In genomic region chr5:151772029-151772867, GRCh38 we compare ENCODE assay signal across 8 cellular contexts. TPM values are rescaled to one million over a fixed set of nuclear protein-coding genes. Genes with fewer than 3 reads are reported as not detected.
DNase-seq lines count a peak whose midpoint lies in the region; ATAC-seq, FAIRE-seq and TF ChIP-seq lines count a peak whose summit lies in the region.

No MANE protein-coding gene starts in this region.

- H3K27me3 ChIP-seq in CD8-positive, alpha-beta T cell (ENCODE audit: insufficient read depth, low read length): no peaks in the 10 kb centered on the region
- H3K27me3 ChIP-seq in RWPE2 (ENCODE audit: insufficient read depth, poor library complexity, severe bottlenecking) (no peaks in the 10 kb centered on the region), astrocyte (ENCODE audit: insufficient read depth, low read length) (no peaks in the 10 kb centered on the region), iPS-15b (ENCODE audit: control insufficient read depth, insufficient read depth, low read length) (no peaks in the 10 kb centered on the region)

- CTCF ChIA-PET in CD8-positive, alpha-beta T cell (lab: Charles Lee): interaction anchor here (1.1 to 2.6 kb wide), 6 partner anchors 10 to 325 kb away, joined by 3 to 9 read pairs (median 4); partner anchors contain the start of gene SLC36A1

- no peak for FAIRE-seq in astrocyte (lab: Jason Lieb, UNC)

- intact Hi-C loops in CD8-positive, alpha-beta T cell (cut with DNase I, micrococcal nuclease): loop anchor here (5.0 to 10.0 kb wide), 5 partner anchors 263 to 1015 kb away; partner anchors contain the start of genes GM2A (in 2 of the 2), ANXA6 (in 1 of the 2), DCTN4 (in 1 of the 2) and TNIP1 (in 1 of the 2)

- POLR2A ChIA-PET in CD8-positive, alpha-beta T cell (lab: Charles Lee): interaction anchor here (0.7 to 6.1 kb wide), 13 partner anchors 11 to 692 kb away, joined by 3 to 87 read pairs (median 5); partner anchors contain the start of genes ATOX1 and TNIP1

- no peak for ATAC-seq in CD8-positive, alpha-beta T cell
- ATAC-seq in RWPE2 (ENCODE audit: low read depth): no peak
- no peak for ATAC-seq in GM19395 (IDR thresholded peaks at IDR 0.05; ENCODE audit: unreplicated experiment)
- ATAC-seq in HG03108 (IDR thresholded peaks at IDR 0.05; ENCODE audit: unreplicated experiment): no peak

- peak overlapping the region; percentile 82 for H3K27ac Mint-ChIP-seq in CD8-positive, alpha-beta T cell
- peak overlapping the region; percentile 21 for H3K27ac Mint-ChIP-seq in astrocyte (ENCODE audit: unreplicated experiment)

- H3K27ac ChIP-seq in CD8-positive, alpha-beta T cell (ENCODE audit: low read depth, low read length): peak overlapping the region; percentile 71
- H3K27ac ChIP-seq in RWPE2 (ENCODE audit: poor library complexity, severe bottlenecking) (peak overlapping the region; percentile 88), astrocyte (ENCODE audit: low read depth, low read length) (peak overlapping the region; percentile 84)

- peaks cover 51% of the 10 kb centered on the region for H4K20me1 ChIP-seq in astrocyte (ENCODE audit: insufficient read depth, low read length)

- peak overlapping the region; percentile 91 for H3K4me2 ChIP-seq in astrocyte (ENCODE audit: low read length)

- no peaks in the 10 kb centered on the region for H3K36me3 ChIP-seq in CD8-positive, alpha-beta T cell (ENCODE audit: insufficient read depth, low read length)
- H3K36me3 ChIP-seq in RWPE2 (ENCODE audit: low read depth): peaks cover 40% of the 10 kb centered on the region
- peaks cover 4% of the 10 kb centered on the region for H3K36me3 ChIP-seq in astrocyte (ENCODE audit: insufficient read depth, low read length)
- H3K36me3 ChIP-seq in iPS-15b (ENCODE audit: control insufficient read depth, insufficient read depth, low read length): peaks cover 2% of the 10 kb centered on the region

- H3K4me1 Mint-ChIP-seq in CD8-positive, alpha-beta T cell (ENCODE audit: low read depth): peaks cover 50% of the 10 kb centered on the region
- H3K4me1 Mint-ChIP-seq in astrocyte (ENCODE audit: low read depth, unreplicated experiment): peaks cover 20% of the 10 kb centered on the region

- H3K9me3 ChIP-seq in CD8-positive, alpha-beta T cell (ENCODE audit: low read length): no peaks in the 10 kb centered on the region
- H3K9me3 ChIP-seq in RWPE2 (ENCODE audit: severe bottlenecking) (no peaks in the 10 kb centered on the region), astrocyte (ENCODE audit: insufficient read depth, low read depth, low read length) (no peaks in the 10 kb centered on the region), iPS-15b (ENCODE audit: control insufficient read depth, insufficient read depth, low read length) (no peaks in the 10 kb centered on the region)

- peaks cover 17% of the 10 kb centered on the region for H3K36me3 Mint-ChIP-seq in CD8-positive, alpha-beta T cell
- H3K36me3 Mint-ChIP-seq in astrocyte (ENCODE audit: low read depth, unreplicated experiment): no peaks in the 10 kb centered on the region

- peak; percentile 13 to 69 (median 39) for DNase-seq in CD8-positive, alpha-beta T cell
- DNase-seq in H4 (ENCODE audit: low spot score) (peak; percentile 17), RWPE2 (ENCODE audit: low spot score) (no peak), astrocyte (ENCODE audit: low read depth) (peak; percentile 17), skeletal muscle cell (ENCODE audit: low read depth) (no peak)

- H2AFZ ChIP-seq in astrocyte (ENCODE audit: low read depth, low read length): peak overlapping the region; percentile 53

- H3K79me2 ChIP-seq in astrocyte (ENCODE audit: insufficient read depth, low read length): peaks cover 52% of the 10 kb centered on the region

- H3K9me3 Mint-ChIP-seq in CD8-positive, alpha-beta T cell: no peaks in the 10 kb centered on the region
- H3K9me3 Mint-ChIP-seq in astrocyte (ENCODE audit: unreplicated experiment): no peaks in the 10 kb centered on the region

- H3K4me1 ChIP-seq in CD8-positive, alpha-beta T cell (ENCODE audit: insufficient read depth, low read length): peaks cover 45% of the 10 kb centered on the region
- H3K4me1 ChIP-seq in RWPE2 (ENCODE audit: insufficient read depth, poor library complexity, severe bottlenecking) (peaks cover 11% of the 10 kb centered on the region), astrocyte (ENCODE audit: insufficient read depth, low read length) (peaks cover 24% of the 10 kb centered on the region), iPS-15b (ENCODE audit: control insufficient read depth, insufficient read depth, low read length) (peaks cover 15% of the 10 kb centered on the region)

- H3K9ac ChIP-seq in astrocyte (ENCODE audit: low read length) (peak overlapping the region; percentile 93), iPS-15b (ENCODE audit: low read depth, low read length) (peak overlapping the region; percentile 96)

- H3K27me3 Mint-ChIP-seq in CD8-positive, alpha-beta T cell (ENCODE audit: low read depth): no peaks in the 10 kb centered on the region
- no peaks in the 10 kb centered on the region for H3K27me3 Mint-ChIP-seq in astrocyte (ENCODE audit: low read depth, unreplicated experiment)

- peak overlapping the region; percentile 70 for H3K4me3 ChIP-seq in CD8-positive, alpha-beta T cell (ENCODE audit: low read depth, low read length)
- peak overlapping the region; percentile 82 for H3K4me3 ChIP-seq in RWPE2 (ENCODE audit: severe bottlenecking)
- peak overlapping the region; percentile 97 for H3K4me3 ChIP-seq in astrocyte (ENCODE audit: insufficient read depth, low read depth, low read length)
- peak overlapping the region; percentile 100 for H3K4me3 ChIP-seq in iPS-15b (ENCODE audit: low read depth, low read length)
- peak overlapping the region; percentile 92 for H3K4me3 ChIP-seq in skeletal muscle cell (ENCODE audit: low read depth, low read length)

- H3K4me3 Mint-ChIP-seq in CD8-positive, alpha-beta T cell: peak overlapping the region; percentile 86
- peak overlapping the region; percentile 93 for H3K4me3 Mint-ChIP-seq in astrocyte (ENCODE audit: unreplicated experiment)

- no peak for TF ChIP-seq CTCF in CD8-positive, alpha-beta T cell (IDR thresholded peaks at IDR 0.05)
- TF ChIP-seq CTCF in RWPE2 (IDR thresholded peaks at IDR 0.05; ENCODE audit: poor library complexity, severe bottlenecking) (no peak), astrocyte (IDR thresholded peaks at IDR 0.05; ENCODE audit: insufficient read depth, low read depth, low read length) (no peak)

RNA-seq across cellular contexts. Expression of gene G3BP1, which starts 0.5 kb away (rescaled TPM):
- total RNA-seq in CD8-positive, alpha-beta T cell: 10 to 100 TPM; 89.1 to 91.1 TPM
- total RNA-seq in H4 (2014; rRNA removed; shearing (Covaris generic)): 113 and 129 TPM in 2 replicates
- 231 and 246 TPM in 2 replicates for total RNA-seq in astrocyte

RNA-seq across cellular contexts. Expression of gene ATOX1, which starts 13.8 kb away (rescaled TPM):
- total RNA-seq in CD8-positive, alpha-beta T cell: 10 to 100 TPM; 12.6 to 13.2 TPM
- total RNA-seq in H4 (2014; rRNA removed; shearing (Covaris generic)): 85.3 and 121 TPM in 2 replicates
- 265 and 274 TPM in 2 replicates for total RNA-seq in astrocyte

Comparison
In these comparisons a context has a peak if more than half of its experiments do, and no peak if none do; other contexts are left out.
1. DNase-seq: peak in CD8-positive, alpha-beta T cell (7 of 7), H4 (single experiment) and astrocyte (single experiment); none in RWPE2 (single experiment) and skeletal muscle cell (single experiment).
2. Peak in every context shown above with its lines, with median percentiles within 50 percentile points of each other: H3K27ac ChIP-seq and H3K4me3 ChIP-seq.